In the genomic region with DNA sequence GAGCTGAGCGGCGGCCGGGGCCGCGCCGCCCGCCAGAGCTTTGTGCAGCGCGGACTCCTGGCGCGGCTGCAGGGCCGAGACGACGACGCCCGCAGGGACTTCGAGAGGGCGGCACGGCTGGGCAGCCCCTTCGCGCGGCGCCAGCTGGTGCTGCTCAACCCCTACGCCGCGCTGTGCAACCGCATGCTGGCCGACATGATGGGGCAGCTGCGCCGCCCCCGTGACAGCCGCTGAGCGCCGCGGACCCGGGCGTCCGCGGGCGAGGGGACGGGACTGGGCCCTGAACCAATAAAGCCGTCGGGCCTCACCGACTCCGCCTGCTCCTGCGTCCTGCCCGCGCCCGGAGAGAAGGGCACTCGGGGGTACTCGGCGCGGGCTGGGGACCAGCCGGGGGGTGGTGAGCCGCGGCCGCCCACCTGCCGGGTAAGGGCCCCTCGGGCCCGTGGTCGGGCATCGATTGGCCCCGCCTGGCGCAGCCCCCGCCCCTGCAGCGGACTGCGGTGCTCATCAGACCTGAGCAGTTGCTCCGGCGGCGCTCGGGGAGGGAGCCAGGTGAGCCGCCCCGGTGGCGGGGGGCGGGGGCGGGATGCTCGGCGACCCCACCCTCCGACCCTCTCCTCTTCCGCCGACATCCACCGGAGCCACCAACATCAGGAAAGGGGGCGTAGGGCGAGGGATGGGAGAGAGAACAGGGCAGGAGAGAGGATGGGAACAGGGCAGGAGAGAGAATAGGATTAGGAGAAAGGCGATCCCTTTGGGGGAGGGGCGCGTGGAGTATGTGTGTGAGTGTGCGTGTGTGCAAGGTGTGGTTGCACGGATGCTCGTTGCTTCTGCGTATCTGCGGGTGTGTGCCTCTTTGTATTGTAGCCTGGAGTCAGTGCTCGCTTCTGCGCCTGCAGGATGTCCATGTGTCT, we compare ENCODE assay signal across 1 cellular context.
A peak's percentile ranks its signal among the peaks of the same experiment; 100 is the strongest.
TF ChIP-seq lines count a peak whose summit lies in the region.

A gene (plus strand): TSS at position 510 of the 914 bp plus-strand sequence. CDS start 610 bp downstream, outside the sequence.

TF ChIP-seq in HepG2, 621 proteins besides CTCF, POLR2A, EP300 and RAD21 (continued from another document and continues in another):
- TF ChIP-seq, protein P1, sequence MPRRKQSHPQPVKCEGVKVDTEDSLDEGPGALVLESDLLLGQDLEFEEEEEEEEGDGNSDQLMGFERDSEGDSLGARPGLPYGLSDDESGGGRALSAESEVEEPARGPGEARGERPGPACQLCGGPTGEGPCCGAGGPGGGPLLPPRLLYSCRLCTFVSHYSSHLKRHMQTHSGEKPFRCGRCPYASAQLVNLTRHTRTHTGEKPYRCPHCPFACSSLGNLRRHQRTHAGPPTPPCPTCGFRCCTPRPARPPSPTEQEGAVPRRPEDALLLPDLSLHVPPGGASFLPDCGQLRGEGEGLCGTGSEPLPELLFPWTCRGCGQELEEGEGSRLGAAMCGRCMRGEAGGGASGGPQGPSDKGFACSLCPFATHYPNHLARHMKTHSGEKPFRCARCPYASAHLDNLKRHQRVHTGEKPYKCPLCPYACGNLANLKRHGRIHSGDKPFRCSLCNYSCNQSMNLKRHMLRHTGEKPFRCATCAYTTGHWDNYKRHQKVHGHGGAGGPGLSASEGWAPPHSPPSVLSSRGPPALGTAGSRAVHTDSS (CRISPR knock-in tag; conservative IDR thresholded peaks at IDR 0.05) = no peak
- TF ChIP-seq ZNF234 (CRISPR knock-in tag; conservative IDR thresholded peaks at IDR 0.05) (no peak), RAD51 (IDR thresholded peaks at IDR 0.05; ENCODE audit: borderline replicate concordance) (no peak), TBX2 (CRISPR knock-in tag; IDR thresholded peaks at IDR 0.05; ENCODE audit: borderline replicate concordance) (peak; percentile 48; the same call in 1 of the 2 replicates), SRSF1 (optimal IDR thresholded peaks at IDR 0.05; ENCODE audit: low read depth, low read length) (peak; percentile 11), ZNF230 (CRISPR knock-in tag; IDR thresholded peaks at IDR 0.05) (0 out of 2 replicates have a peak, but pooled peaks have one; percentile 21), ZNF282 (IDR thresholded peaks at IDR 0.05; ENCODE audit: partially characterized antibody) (no peak), SP4 (CRISPR knock-in tag; IDR thresholded peaks at IDR 0.05) (no peak), NONO (IDR thresholded peaks at IDR 0.05) (no peak), NONO (CRISPR knock-in tag; conservative IDR thresholded peaks at IDR 0.05) (peak; percentile 83), ZNF589 (CRISPR knock-in tag; conservative IDR thresholded peaks at IDR 0.05) (peak; percentile 77; the same call in 1 of the 2 replicates), KAT2B (IDR thresholded peaks at IDR 0.05; ENCODE audit: borderline replicate concordance, low read depth, low read length) (no peak), EED (CRISPR knock-in tag; IDR thresholded peaks at IDR 0.05) (peak; percentile 41; the same call in 1 of the 2 replicates), MYC (CRISPR knock-in tag; IDR thresholded peaks at IDR 0.05; ENCODE audit: borderline replicate concordance) (peak; percentile 84; the same call in 1 of the 2 replicates), HNRNPLL (IDR thresholded peaks at IDR 0.05; ENCODE audit: low read depth, low read length, poor library complexity, severe bottlenecking) (peak; percentile 56), SYNCRIP (IDR thresholded peaks at IDR 0.05; ENCODE audit: insufficient read depth, low read depth, low read length) (no peak), ARNTL (CRISPR knock-in tag; IDR thresholded peaks at IDR 0.05) (no peak; the same call in 1 of the 2 replicates), ZNF768 (CRISPR knock-in tag; IDR thresholded peaks at IDR 0.05) (peak; percentile 54; the same call in 1 of the 2 replicates), RFX5 (IDR thresholded peaks at IDR 0.05; ENCODE audit: low read depth, low read length) (no peak), ZNF205 (CRISPR knock-in tag; IDR thresholded peaks at IDR 0.05) (no peak), SMAD3 (CRISPR knock-in tag; IDR thresholded peaks at IDR 0.05) (peak; percentile 63; the same call in 1 of the 2 replicates), ZNF296 (CRISPR knock-in tag; conservative IDR thresholded peaks at IDR 0.05) (no peak; the same call in 1 of the 2 replicates), ZNF547 (CRISPR knock-in tag; IDR thresholded peaks at IDR 0.05) (peak; percentile 68; the same call in 1 of the 2 replicates), ZNF235 (CRISPR knock-in tag; IDR thresholded peaks at IDR 0.05; ENCODE audit: borderline replicate concordance) (no peak; the same call in 1 of the 2 replicates), KDM3A (CRISPR knock-in tag; IDR thresholded peaks at IDR 0.05; ENCODE audit: low read depth) (no peak), NFE2L1 (CRISPR knock-in tag; IDR thresholded peaks at IDR 0.05; ENCODE audit: borderline replicate concordance) (no peak)
- TF ChIP-seq, protein P2, sequence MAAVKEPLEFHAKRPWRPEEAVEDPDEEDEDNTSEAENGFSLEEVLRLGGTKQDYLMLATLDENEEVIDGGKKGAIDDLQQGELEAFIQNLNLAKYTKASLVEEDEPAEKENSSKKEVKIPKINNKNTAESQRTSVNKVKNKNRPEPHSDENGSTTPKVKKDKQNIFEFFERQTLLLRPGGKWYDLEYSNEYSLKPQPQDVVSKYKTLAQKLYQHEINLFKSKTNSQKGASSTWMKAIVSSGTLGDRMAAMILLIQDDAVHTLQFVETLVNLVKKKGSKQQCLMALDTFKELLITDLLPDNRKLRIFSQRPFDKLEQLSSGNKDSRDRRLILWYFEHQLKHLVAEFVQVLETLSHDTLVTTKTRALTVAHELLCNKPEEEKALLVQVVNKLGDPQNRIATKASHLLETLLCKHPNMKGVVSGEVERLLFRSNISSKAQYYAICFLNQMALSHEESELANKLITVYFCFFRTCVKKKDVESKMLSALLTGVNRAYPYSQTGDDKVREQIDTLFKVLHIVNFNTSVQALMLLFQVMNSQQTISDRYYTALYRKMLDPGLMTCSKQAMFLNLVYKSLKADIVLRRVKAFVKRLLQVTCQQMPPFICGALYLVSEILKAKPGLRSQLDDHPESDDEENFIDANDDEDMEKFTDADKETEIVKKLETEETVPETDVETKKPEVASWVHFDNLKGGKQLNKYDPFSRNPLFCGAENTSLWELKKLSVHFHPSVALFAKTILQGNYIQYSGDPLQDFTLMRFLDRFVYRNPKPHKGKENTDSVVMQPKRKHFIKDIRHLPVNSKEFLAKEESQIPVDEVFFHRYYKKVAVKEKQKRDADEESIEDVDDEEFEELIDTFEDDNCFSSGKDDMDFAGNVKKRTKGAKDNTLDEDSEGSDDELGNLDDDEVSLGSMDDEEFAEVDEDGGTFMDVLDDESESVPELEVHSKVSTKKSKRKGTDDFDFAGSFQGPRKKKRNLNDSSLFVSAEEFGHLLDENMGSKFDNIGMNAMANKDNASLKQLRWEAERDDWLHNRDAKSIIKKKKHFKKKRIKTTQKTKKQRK (IDR thresholded peaks at IDR 0.05; ENCODE audit: low read length) = no peak
- TF ChIP-seq, protein P3, sequence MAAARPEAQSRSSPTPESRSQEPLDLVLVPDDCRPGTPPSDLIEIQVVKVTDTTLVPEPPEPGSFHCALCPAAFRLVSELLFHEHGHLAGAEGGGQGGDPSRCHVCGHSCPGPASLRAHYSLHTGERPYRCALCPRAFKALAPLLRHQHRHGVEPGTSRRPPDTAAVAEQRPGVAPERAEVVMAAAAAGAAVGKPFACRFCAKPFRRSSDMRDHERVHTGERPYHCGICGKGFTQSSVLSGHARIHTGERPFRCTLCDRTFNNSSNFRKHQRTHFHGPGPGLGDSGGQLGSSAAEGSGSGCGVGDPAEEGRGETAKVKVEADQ (CRISPR knock-in tag; IDR thresholded peaks at IDR 0.05; ENCODE audit: borderline replicate concordance) = no peak
- TF ChIP-seq, protein P4, sequence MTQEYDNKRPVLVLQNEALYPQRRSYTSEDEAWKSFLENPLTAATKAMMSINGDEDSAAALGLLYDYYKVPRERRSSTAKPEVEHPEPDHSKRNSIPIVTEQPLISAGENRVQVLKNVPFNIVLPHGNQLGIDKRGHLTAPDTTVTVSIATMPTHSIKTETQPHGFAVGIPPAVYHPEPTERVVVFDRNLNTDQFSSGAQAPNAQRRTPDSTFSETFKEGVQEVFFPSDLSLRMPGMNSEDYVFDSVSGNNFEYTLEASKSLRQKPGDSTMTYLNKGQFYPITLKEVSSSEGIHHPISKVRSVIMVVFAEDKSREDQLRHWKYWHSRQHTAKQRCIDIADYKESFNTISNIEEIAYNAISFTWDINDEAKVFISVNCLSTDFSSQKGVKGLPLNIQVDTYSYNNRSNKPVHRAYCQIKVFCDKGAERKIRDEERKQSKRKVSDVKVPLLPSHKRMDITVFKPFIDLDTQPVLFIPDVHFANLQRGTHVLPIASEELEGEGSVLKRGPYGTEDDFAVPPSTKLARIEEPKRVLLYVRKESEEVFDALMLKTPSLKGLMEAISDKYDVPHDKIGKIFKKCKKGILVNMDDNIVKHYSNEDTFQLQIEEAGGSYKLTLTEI (CRISPR knock-in tag; conservative IDR thresholded peaks at IDR 0.05) = no peak
- TF ChIP-seq, protein P5, sequence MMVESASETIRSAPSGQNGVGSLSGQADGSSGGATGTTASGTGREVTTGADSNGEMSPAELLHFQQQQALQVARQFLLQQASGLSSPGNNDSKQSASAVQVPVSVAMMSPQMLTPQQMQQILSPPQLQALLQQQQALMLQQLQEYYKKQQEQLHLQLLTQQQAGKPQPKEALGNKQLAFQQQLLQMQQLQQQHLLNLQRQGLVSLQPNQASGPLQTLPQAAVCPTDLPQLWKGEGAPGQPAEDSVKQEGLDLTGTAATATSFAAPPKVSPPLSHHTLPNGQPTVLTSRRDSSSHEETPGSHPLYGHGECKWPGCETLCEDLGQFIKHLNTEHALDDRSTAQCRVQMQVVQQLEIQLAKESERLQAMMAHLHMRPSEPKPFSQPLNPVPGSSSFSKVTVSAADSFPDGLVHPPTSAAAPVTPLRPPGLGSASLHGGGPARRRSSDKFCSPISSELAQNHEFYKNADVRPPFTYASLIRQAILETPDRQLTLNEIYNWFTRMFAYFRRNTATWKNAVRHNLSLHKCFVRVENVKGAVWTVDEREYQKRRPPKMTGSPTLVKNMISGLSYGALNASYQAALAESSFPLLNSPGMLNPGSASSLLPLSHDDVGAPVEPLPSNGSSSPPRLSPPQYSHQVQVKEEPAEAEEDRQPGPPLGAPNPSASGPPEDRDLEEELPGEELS (CRISPR knock-in tag; IDR thresholded peaks at IDR 0.05) = no peak
- TF ChIP-seq, protein P6, sequence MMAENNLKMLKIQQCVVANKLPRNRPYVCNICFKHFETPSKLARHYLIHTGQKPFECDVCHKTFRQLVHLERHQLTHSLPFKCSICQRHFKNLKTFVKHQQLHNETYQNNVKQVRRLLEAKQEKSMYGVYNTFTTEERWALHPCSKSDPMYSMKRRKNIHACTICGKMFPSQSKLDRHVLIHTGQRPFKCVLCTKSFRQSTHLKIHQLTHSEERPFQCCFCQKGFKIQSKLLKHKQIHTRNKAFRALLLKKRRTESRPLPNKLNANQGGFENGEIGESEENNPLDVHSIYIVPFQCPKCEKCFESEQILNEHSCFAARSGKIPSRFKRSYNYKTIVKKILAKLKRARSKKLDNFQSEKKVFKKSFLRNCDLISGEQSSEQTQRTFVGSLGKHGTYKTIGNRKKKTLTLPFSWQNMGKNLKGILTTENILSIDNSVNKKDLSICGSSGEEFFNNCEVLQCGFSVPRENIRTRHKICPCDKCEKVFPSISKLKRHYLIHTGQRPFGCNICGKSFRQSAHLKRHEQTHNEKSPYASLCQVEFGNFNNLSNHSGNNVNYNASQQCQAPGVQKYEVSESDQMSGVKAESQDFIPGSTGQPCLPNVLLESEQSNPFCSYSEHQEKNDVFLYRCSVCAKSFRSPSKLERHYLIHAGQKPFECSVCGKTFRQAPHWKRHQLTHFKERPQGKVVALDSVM (CRISPR knock-in tag; IDR thresholded peaks at IDR 0.05) = peak; percentile 58; the same call in 1 of the 2 replicates
- TF ChIP-seq, protein P7, sequence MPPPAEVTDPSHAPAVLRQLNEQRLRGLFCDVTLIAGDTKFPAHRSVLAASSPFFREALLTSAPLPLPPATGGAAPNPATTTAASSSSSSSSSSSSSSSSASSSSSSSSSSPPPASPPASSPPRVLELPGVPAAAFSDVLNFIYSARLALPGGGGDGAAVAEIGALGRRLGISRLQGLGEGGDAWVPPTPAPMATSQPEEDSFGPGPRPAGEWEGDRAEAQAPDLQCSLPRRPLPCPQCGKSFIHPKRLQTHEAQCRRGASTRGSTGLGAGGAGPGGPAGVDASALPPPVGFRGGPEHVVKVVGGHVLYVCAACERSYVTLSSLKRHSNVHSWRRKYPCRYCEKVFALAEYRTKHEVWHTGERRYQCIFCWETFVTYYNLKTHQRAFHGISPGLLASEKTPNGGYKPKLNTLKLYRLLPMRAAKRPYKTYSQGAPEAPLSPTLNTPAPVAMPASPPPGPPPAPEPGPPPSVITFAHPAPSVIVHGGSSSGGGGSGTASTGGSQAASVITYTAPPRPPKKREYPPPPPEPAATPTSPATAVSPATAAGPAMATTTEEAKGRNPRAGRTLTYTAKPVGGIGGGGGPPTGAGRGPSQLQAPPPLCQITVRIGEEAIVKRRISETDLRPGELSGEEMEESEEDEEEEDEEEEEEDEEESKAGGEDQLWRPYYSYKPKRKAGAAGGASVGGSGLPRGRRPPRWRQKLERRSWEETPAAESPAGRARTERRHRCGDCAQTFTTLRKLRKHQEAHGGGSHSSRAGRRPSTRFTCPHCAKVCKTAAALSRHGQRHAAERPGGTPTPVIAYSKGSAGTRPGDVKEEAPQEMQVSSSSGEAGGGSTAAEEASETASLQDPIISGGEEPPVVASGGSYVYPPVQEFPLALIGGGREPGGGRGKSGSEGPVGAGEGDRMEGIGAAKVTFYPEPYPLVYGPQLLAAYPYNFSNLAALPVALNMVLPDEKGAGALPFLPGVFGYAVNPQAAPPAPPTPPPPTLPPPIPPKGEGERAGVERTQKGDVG (CRISPR knock-in tag; IDR thresholded peaks at IDR 0.05; ENCODE audit: borderline replicate concordance) = no peak
- TF ChIP-seq, protein P8, sequence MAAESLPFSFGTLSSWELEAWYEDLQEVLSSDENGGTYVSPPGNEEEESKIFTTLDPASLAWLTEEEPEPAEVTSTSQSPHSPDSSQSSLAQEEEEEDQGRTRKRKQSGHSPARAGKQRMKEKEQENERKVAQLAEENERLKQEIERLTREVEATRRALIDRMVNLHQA (CRISPR knock-in tag; IDR thresholded peaks at IDR 0.05) = no peak
- TF ChIP-seq, protein P9, sequence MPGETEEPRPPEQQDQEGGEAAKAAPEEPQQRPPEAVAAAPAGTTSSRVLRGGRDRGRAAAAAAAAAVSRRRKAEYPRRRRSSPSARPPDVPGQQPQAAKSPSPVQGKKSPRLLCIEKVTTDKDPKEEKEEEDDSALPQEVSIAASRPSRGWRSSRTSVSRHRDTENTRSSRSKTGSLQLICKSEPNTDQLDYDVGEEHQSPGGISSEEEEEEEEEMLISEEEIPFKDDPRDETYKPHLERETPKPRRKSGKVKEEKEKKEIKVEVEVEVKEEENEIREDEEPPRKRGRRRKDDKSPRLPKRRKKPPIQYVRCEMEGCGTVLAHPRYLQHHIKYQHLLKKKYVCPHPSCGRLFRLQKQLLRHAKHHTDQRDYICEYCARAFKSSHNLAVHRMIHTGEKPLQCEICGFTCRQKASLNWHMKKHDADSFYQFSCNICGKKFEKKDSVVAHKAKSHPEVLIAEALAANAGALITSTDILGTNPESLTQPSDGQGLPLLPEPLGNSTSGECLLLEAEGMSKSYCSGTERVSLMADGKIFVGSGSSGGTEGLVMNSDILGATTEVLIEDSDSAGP (CRISPR knock-in tag; IDR thresholded peaks at IDR 0.05; ENCODE audit: borderline replicate concordance) = peak; percentile 79; the same call in 1 of the 2 replicates
